In genomic region chr3:48402281-48402732, GRCh38 we compare ENCODE assay signal across 10 cellular contexts. TPM values are rescaled to one million over a fixed set of nuclear protein-coding genes. Genes with fewer than 3 reads are reported as not detected.
DNase-seq lines count a peak whose midpoint lies in the region; ATAC-seq and TF ChIP-seq lines count a peak whose summit lies in the region.
"Had no signal": no experiment of that assay in that cellular context is flagged by ENCODE, and none has a peak within 500 bp of the region (broad histone marks: within the 10 kb centered on the region; RNA-seq: fewer than 3 reads in every experiment).

No MANE protein-coding gene starts in this region.

- 37% methylated on average over 8 of the region's 8 CpGs for WGBS in mesenchymal stem cell

- H3K27ac ChIP-seq in colonic mucosa = no peak overlapping the region
- H3K27ac ChIP-seq in mesenchymal stem cell (ENCODE audit: low read length, poor library complexity, severe bottlenecking) = no peak overlapping the region
- H3K27ac ChIP-seq in vagina = peak overlapping the region; percentile 82

- H3K14ac ChIP-seq in mesenchymal stem cell (ENCODE audit: low read length in 2 of 2) = no peak overlapping the region

- no peak overlapping the region for H3K23ac ChIP-seq in mesenchymal stem cell (ENCODE audit: low read length in 2 of 2)

- peaks cover 1% of the 10 kb centered on the region for H3K27me3 Mint-ChIP-seq in activated CD8-positive, alpha-beta T cell treated with anti-CD3 and anti-CD28 coated beads for 36 hours
- H3K27me3 Mint-ChIP-seq in activated CD8-positive, alpha-beta T cell treated with anti-CD3 and anti-CD28 coated beads, Interleukin-2, amount 10 ng/mL, durations not matched to agents 7 days and 5 days (ENCODE audit: low read depth) = no peaks in the 10 kb centered on the region

- no peaks in the 10 kb centered on the region for H3K9me3 Mint-ChIP-seq in activated CD8-positive, alpha-beta T cell treated with anti-CD3 and anti-CD28 coated beads for 36 hours
- H3K9me3 Mint-ChIP-seq in activated CD8-positive, alpha-beta T cell treated with anti-CD3 and anti-CD28 coated beads, Interleukin-2, amount 10 ng/mL, durations not matched to agents 7 days and 5 days (ENCODE audit: insufficient read depth) = no peaks in the 10 kb centered on the region

- H2AK5ac ChIP-seq in mesenchymal stem cell (ENCODE audit: low read length, severe bottlenecking) = no peak overlapping the region

- TF ChIP-seq POLR2A in vagina (IDR thresholded peaks at IDR 0.05) = no peak

- H3K4me2 ChIP-seq in mesenchymal stem cell (ENCODE audit: low read length, poor library complexity, severe bottlenecking) = no peak overlapping the region

- no peaks in the 10 kb centered on the region for H3K79me1 ChIP-seq in mesenchymal stem cell (replicated peaks; ENCODE audit: low read length, poor library complexity, severe bottlenecking)

- no peaks in the 10 kb centered on the region for H3K4me1 ChIP-seq in colonic mucosa
- peaks cover 8% of the 10 kb centered on the region for H3K4me1 ChIP-seq in mesenchymal stem cell (ENCODE audit: control insufficient read depth, insufficient read depth, low read depth, low read length)
- peaks cover 12% of the 10 kb centered on the region for H3K4me1 ChIP-seq in vagina

- no peaks in the 10 kb centered on the region for H3K9me3 ChIP-seq in colonic mucosa
- no peaks in the 10 kb centered on the region for H3K9me3 ChIP-seq in mesenchymal stem cell (ENCODE audit: control insufficient read depth, low read length)
- H3K9me3 ChIP-seq in vagina = no peaks in the 10 kb centered on the region

- POLR2A ChIA-PET in activated CD8-positive, alpha-beta T cell treated with anti-CD3 and anti-CD28 coated beads for 36 hours (lab: Charles Lee) = no interaction called here
- POLR2A ChIA-PET in activated CD8-positive, alpha-beta T cell treated with anti-CD3 and anti-CD28 coated beads, Interleukin-2, amount 10 ng/mL, durations not matched to agents 7 days and 5 days (lab: Charles Lee) = no interaction called here

- H3K4me3 Mint-ChIP-seq in activated CD8-positive, alpha-beta T cell treated with anti-CD3 and anti-CD28 coated beads for 36 hours = no peak overlapping the region
- H3K4me3 Mint-ChIP-seq in activated CD8-positive, alpha-beta T cell treated with anti-CD3 and anti-CD28 coated beads, Interleukin-2, amount 10 ng/mL, durations not matched to agents 7 days and 5 days = no peak overlapping the region
- H3K4me3 Mint-ChIP-seq: CD4-positive, CD25-positive, alpha-beta regulatory T cell had no signal

- no peak for ATAC-seq in activated CD8-positive, alpha-beta T cell treated with anti-CD3 and anti-CD28 coated beads for 36 hours
- no peak for ATAC-seq in activated CD8-positive, alpha-beta T cell treated with anti-CD3 and anti-CD28 coated beads, Interleukin-2, amount 10 ng/mL, durations not matched to agents 7 days and 5 days
- ATAC-seq in GM19452 (IDR thresholded peaks at IDR 0.05; ENCODE audit: unreplicated experiment) = no peak

- H2BK5ac ChIP-seq in mesenchymal stem cell (ENCODE audit: low read depth, low read length, poor library complexity, severe bottlenecking) = no peak overlapping the region

- H3K27me3 ChIP-seq in colonic mucosa (no peaks in the 10 kb centered on the region), mesenchymal stem cell (ENCODE audit: control insufficient read depth in 1 of 2, insufficient read depth in 1 of 2, low read length in 2 of 2) (peaks cover 16 to 20% of the 10 kb centered on the region in 2 experiments), vagina (no peaks in the 10 kb centered on the region)

- intact Hi-C loops in activated CD8-positive, alpha-beta T cell treated with anti-CD3 and anti-CD28 coated beads for 36 hours (cut with micrococcal nuclease) = loop anchor here (5.0 kb wide), 2 partner anchors 35 to 145 kb away; no protein-coding TSS in a partner anchor
- intact Hi-C loops in colonic mucosa (cut with DNase I) = loop anchor here (5.0 to 10.0 kb wide), 2 partner anchors 128 to 145 kb away; no protein-coding TSS in a partner anchor
- intact Hi-C loops in vagina (cut with DNase I) = loop anchor here (5.0 kb wide), 1 partner anchor 35 kb away; no protein-coding TSS in a partner anchor

- no peak overlapping the region for H4K91ac ChIP-seq in mesenchymal stem cell (ENCODE audit: low read length)

- H4K8ac ChIP-seq in mesenchymal stem cell (ENCODE audit: low read length) = no peak overlapping the region

- H3K36me3 ChIP-seq in colonic mucosa (no peaks in the 10 kb centered on the region), mesenchymal stem cell (ENCODE audit: control insufficient read depth in 1 of 2, insufficient read depth in 2 of 2, low read depth in 1 of 2, low read length in 2 of 2) (peaks cover 39 to 47% of the 10 kb centered on the region in 2 experiments), vagina (peaks cover 0 to 35% of the 10 kb centered on the region in 2 donors)

- H3K9ac ChIP-seq in colonic mucosa (ENCODE audit: low read depth in 2 of 2, low read length in 2 of 2) (no peak overlapping the region), mesenchymal stem cell (ENCODE audit: low read length) (peak overlapping the region; percentile 64)

- no peaks in the 10 kb centered on the region for H3K36me3 Mint-ChIP-seq in activated CD8-positive, alpha-beta T cell treated with anti-CD3 and anti-CD28 coated beads for 36 hours (ENCODE audit: low read depth)
- H3K36me3 Mint-ChIP-seq in activated CD8-positive, alpha-beta T cell treated with anti-CD3 and anti-CD28 coated beads, Interleukin-2, amount 10 ng/mL, durations not matched to agents 7 days and 5 days (ENCODE audit: low read depth) = no peaks in the 10 kb centered on the region
- H3K36me3 Mint-ChIP-seq: CD4-positive, CD25-positive, alpha-beta regulatory T cell had no signal

- no peak overlapping the region for H2BK12ac ChIP-seq in mesenchymal stem cell (ENCODE audit: low read length in 2 of 2)

- no peak overlapping the region for H3K18ac ChIP-seq in mesenchymal stem cell (ENCODE audit: low read depth in 1 of 2, low read length in 2 of 2)

- TF ChIP-seq CTCF in activated CD8-positive, alpha-beta T cell treated with anti-CD3 and anti-CD28 coated beads for 36 hours (IDR thresholded peaks at IDR 0.05) = no peak
- TF ChIP-seq CTCF in colonic mucosa (IDR thresholded peaks at IDR 0.05) (no peak), vagina (IDR thresholded peaks at IDR 0.05) (no peak)

- no peak overlapping the region for H3K27ac Mint-ChIP-seq in activated CD8-positive, alpha-beta T cell treated with anti-CD3 and anti-CD28 coated beads for 36 hours
- no peak overlapping the region for H3K27ac Mint-ChIP-seq in activated CD8-positive, alpha-beta T cell treated with anti-CD3 and anti-CD28 coated beads, Interleukin-2, amount 10 ng/mL, durations not matched to agents 7 days and 5 days
- H3K27ac Mint-ChIP-seq: CD4-positive, CD25-positive, alpha-beta regulatory T cell had no signal

- H2BK15ac ChIP-seq in mesenchymal stem cell (ENCODE audit: low read depth, poor library complexity, severe bottlenecking) = no peak overlapping the region

- no peak overlapping the region for H3K4ac ChIP-seq in mesenchymal stem cell (ENCODE audit: low read depth in 1 of 2, low read length in 2 of 2)

- DNase-seq in activated CD8-positive, alpha-beta T cell treated with anti-CD3 and anti-CD28 coated beads for 36 hours = peak; percentile 17
- DNase-seq in activated CD8-positive, alpha-beta T cell treated with anti-CD3 and anti-CD28 coated beads, Interleukin-2, amount 10 ng/mL, durations not matched to agents 7 days and 5 days = no peak
- DNase-seq in colonic mucosa (peak; percentile 50), mesenchymal stem cell (peak; percentile 81), vagina (ENCODE audit: extremely low spot score in 2 of 2) (peak in 1 of 2 donors; percentile 98), NCI-H1436 (lab: John Stamatoyannopoulos, UW) (no peak), T-helper 1 cell (no peak)
- DNase-seq: CD4-positive, CD25-positive, alpha-beta regulatory T cell; NCI-H524 had no signal

- CTCF ChIA-PET in activated CD8-positive, alpha-beta T cell treated with anti-CD3 and anti-CD28 coated beads for 36 hours (lab: Charles Lee) = interaction anchor here (0.8 to 12.8 kb wide), 9 partner anchors 21 to 284 kb away, joined by 3 to 312 read pairs (median 16); partner anchors contain the start of gene PFKFB4
- CTCF ChIA-PET in activated CD8-positive, alpha-beta T cell treated with anti-CD3 and anti-CD28 coated beads, Interleukin-2, amount 10 ng/mL, durations not matched to agents 7 days and 5 days (lab: Charles Lee) = interaction anchor here (0.8 to 11.6 kb wide), 5 partner anchors 32 to 153 kb away, joined by 3 to 342 read pairs (median 45); partner anchors contain the start of genes CCDC51, PFKFB4, PLXNB1 and TMA7

- H3K4me1 Mint-ChIP-seq in activated CD8-positive, alpha-beta T cell treated with anti-CD3 and anti-CD28 coated beads for 36 hours (ENCODE audit: low read depth) = no peaks in the 10 kb centered on the region
- H3K4me1 Mint-ChIP-seq in activated CD8-positive, alpha-beta T cell treated with anti-CD3 and anti-CD28 coated beads, Interleukin-2, amount 10 ng/mL, durations not matched to agents 7 days and 5 days (ENCODE audit: low read depth) = peaks cover 2% of the 10 kb centered on the region

- H2BK120ac ChIP-seq in mesenchymal stem cell (ENCODE audit: low read depth, low read length) = no peak overlapping the region

- no peak overlapping the region for H2AFZ ChIP-seq in mesenchymal stem cell (ENCODE audit: low read depth, low read length)

- H3K4me3 ChIP-seq in colonic mucosa (no peak overlapping the region), mesenchymal stem cell (ENCODE audit: insufficient read depth in 1 of 2, low read depth in 1 of 2, low read length in 2 of 2) (no peak overlapping the region), vagina (no peak overlapping the region)

RNA-seq across cellular contexts. Expression of gene PLXNB1, which starts 27.6 kb away (rescaled TPM):
- total RNA-seq in activated CD8-positive, alpha-beta T cell treated with anti-CD3 and anti-CD28 coated beads for 36 hours = 1 to 10 TPM; 3.7 TPM
- total RNA-seq in activated CD8-positive, alpha-beta T cell treated with anti-CD3 and anti-CD28 coated beads, Interleukin-2, amount 10 ng/mL, durations not matched to agents 7 days and 5 days = 1 to 10 TPM in 1 of 2 experiments, under 1 TPM in 1; 0.76 to 1.7 TPM
- total RNA-seq in colonic mucosa (100 to 1,000 TPM in 1 of 2 donors, 10 to 100 TPM in 1; 70.6 to 131 TPM), vagina (257 TPM)
- polyA plus RNA-seq in mesenchymal stem cell (2013, experiment 1 of 2) = 15.6 TPM
- 12.6 TPM for polyA plus RNA-seq in mesenchymal stem cell (2013, experiment 2 of 2)

RNA-seq across cellular contexts. Expression of gene FBXW12, which starts 30.3 kb away (rescaled TPM):
- not detected for total RNA-seq in activated CD8-positive, alpha-beta T cell treated with anti-CD3 and anti-CD28 coated beads for 36 hours
- total RNA-seq in activated CD8-positive, alpha-beta T cell treated with anti-CD3 and anti-CD28 coated beads, Interleukin-2, amount 10 ng/mL, durations not matched to agents 7 days and 5 days = not detected
- total RNA-seq in colonic mucosa (not detected), vagina (not detected)
- 0.03 TPM for polyA plus RNA-seq in mesenchymal stem cell (2013, experiment 1 of 2)
- not detected for polyA plus RNA-seq in mesenchymal stem cell (2013, experiment 2 of 2)
- total RNA-seq: CD4-positive, CD25-positive, alpha-beta regulatory T cell had no signal
- polyA plus RNA-seq: CD4-positive, CD25-positive, alpha-beta regulatory T cell had no signal

RNA-seq across cellular contexts. Expression of gene CCDC51, which starts 37.6 kb away (rescaled TPM):
- 10 to 100 TPM; 25.3 to 28.3 TPM for total RNA-seq in activated CD8-positive, alpha-beta T cell treated with anti-CD3 and anti-CD28 coated beads for 36 hours
- 10 to 100 TPM; 16.3 to 16.5 TPM for total RNA-seq in activated CD8-positive, alpha-beta T cell treated with anti-CD3 and anti-CD28 coated beads, Interleukin-2, amount 10 ng/mL, durations not matched to agents 7 days and 5 days
- total RNA-seq in colonic mucosa = 10 to 100 TPM; 11.8 to 21.5 TPM
- 11.4 TPM for polyA plus RNA-seq in mesenchymal stem cell (2013, experiment 1 of 2)
- polyA plus RNA-seq in mesenchymal stem cell (2013, experiment 2 of 2) = 11.7 TPM
- 11.5 TPM for total RNA-seq in vagina

RNA-seq across cellular contexts. Expression of gene TMA7, which starts 37.8 kb away (rescaled TPM):
- total RNA-seq in activated CD8-positive, alpha-beta T cell treated with anti-CD3 and anti-CD28 coated beads for 36 hours = 100 to 1,000 TPM; 312 to 334 TPM
- 100 to 1,000 TPM; 339 to 364 TPM for total RNA-seq in activated CD8-positive, alpha-beta T cell treated with anti-CD3 and anti-CD28 coated beads, Interleukin-2, amount 10 ng/mL, durations not matched to agents 7 days and 5 days
- total RNA-seq in colonic mucosa (100 to 1,000 TPM; 185 to 259 TPM), vagina (251 TPM)
- polyA plus RNA-seq in mesenchymal stem cell (2013, experiment 1 of 2) = 723 TPM
- 747 TPM for polyA plus RNA-seq in mesenchymal stem cell (2013, experiment 2 of 2)

RNA-seq across cellular contexts. Expression of gene ATRIP, which starts 44.2 kb away (rescaled TPM):
- total RNA-seq in activated CD8-positive, alpha-beta T cell treated with anti-CD3 and anti-CD28 coated beads for 36 hours = 10 to 100 TPM; 12.4 to 15.0 TPM
- total RNA-seq in activated CD8-positive, alpha-beta T cell treated with anti-CD3 and anti-CD28 coated beads, Interleukin-2, amount 10 ng/mL, durations not matched to agents 7 days and 5 days = 10 to 100 TPM; 18.8 to 20.3 TPM
- total RNA-seq in colonic mucosa = 1 to 10 TPM; 3.2 to 8.6 TPM
- 4.5 TPM for polyA plus RNA-seq in mesenchymal stem cell (2013, experiment 1 of 2)
- polyA plus RNA-seq in mesenchymal stem cell (2013, experiment 2 of 2) = 4.8 TPM
- total RNA-seq in vagina = 13.8 TPM

Comparison
In these comparisons a context has a peak if more than half of its experiments do, and no peak if none do; other contexts are left out.
1. DNase-seq: peak in activated CD8-positive, alpha-beta T cell treated with anti-CD3 and anti-CD28 coated beads for 36 hours (single experiment), colonic mucosa (single experiment) and mesenchymal stem cell (single experiment); none in activated CD8-positive, alpha-beta T cell treated with anti-CD3 and anti-CD28 coated beads, Interleukin-2, amount 10 ng/mL, durations not matched to agents 7 days and 5 days (single experiment), NCI-H1436 (single experiment) and T-helper 1 cell (0 of 5).
2. RNA of gene PLXNB1, which starts 27.6 kb away (total RNA-seq): 257 TPM in vagina (single experiment) and 70.6 to 131 TPM in colonic mucosa; 3.7 TPM in activated CD8-positive, alpha-beta T cell treated with anti-CD3 and anti-CD28 coated beads for 36 hours and 0.76 to 1.7 TPM in activated CD8-positive, alpha-beta T cell treated with anti-CD3 and anti-CD28 coated beads, Interleukin-2, amount 10 ng/mL, durations not matched to agents 7 days and 5 days; every median in the first group is over 10 times any median in the second.